ENCODE assay signal across 33 cellular contexts in genomic region chr13:72473321-72473720, GRCh38.
"Had no signal": no experiment of that assay in that cellular context is flagged by ENCODE, and none has a peak within 500 bp of the region (broad histone marks: within the 10 kb centered on the region; RNA-seq: fewer than 3 reads in every experiment).

No MANE protein-coding gene starts in this region.

- H3K27me3 Mint-ChIP-seq: activated CD4-positive, alpha-beta T cell treated with anti-CD3 and anti-CD28 coated beads, Interleukin-2, amount 10 ng/mL, durations not matched to agents 7 days and 5 days; activated CD8-positive, alpha-beta T cell treated with anti-CD3 and anti-CD28 coated beads for 36 hours; activated naive CD8-positive, alpha-beta T cell treated with anti-CD3 and anti-CD28 coated beads for 36 hours; activated T-helper 17 cell treated with anti-CD3 and anti-CD28 coated beads, Interleukin-2, amount 50 U/mL, for 72 hours had no signal

- H3K9me3 Mint-ChIP-seq: activated CD4-positive, alpha-beta T cell treated with anti-CD3 and anti-CD28 coated beads, Interleukin-2, amount 10 ng/mL, durations not matched to agents 7 days and 5 days; activated naive CD4-positive, alpha-beta T cell treated with anti-CD3 and anti-CD28 coated beads for 36 hours; activated naive CD8-positive, alpha-beta T cell treated with anti-CD3 and anti-CD28 coated beads for 36 hours; activated T-helper 1 cell treated with anti-CD3 and anti-CD28 coated beads, Interleukin-12 subunit alpha, Interleukin-12 subunit beta, Interleukin-2, Interleukin-4 antibody, amounts not matched to agents 30 ng/mL and 10 ng/mL and 1 ng/mL, durations not matched to agents 14 hours and 24 hours and 36 hours; activated T-helper 17 cell treated with anti-CD3 and anti-CD28 coated beads, Interleukin-2, amount 50 U/mL, for 72 hours; T-helper 1 cell treated with Interleukin-12 subunit alpha and Interleukin-12 subunit beta and Interleukin-4 antibody, amounts not matched to agents 30 μg/mL and 1 μg/mL, for 36 hours; T-helper 2 cell treated with Interferon-gamma antibody and Interleukin-4, amounts not matched to agents 5 μg/mL and 100 μg/mL, for 36 hours had no signal

- H3K4me1 Mint-ChIP-seq: activated CD4-positive, alpha-beta T cell treated with anti-CD3 and anti-CD28 coated beads for 36 hours; activated CD4-positive, alpha-beta T cell treated with anti-CD3 and anti-CD28 coated beads, Interleukin-2, amount 10 ng/mL, durations not matched to agents 7 days and 5 days; activated naive CD8-positive, alpha-beta T cell treated with anti-CD3 and anti-CD28 coated beads for 36 hours; activated T-helper 17 cell treated with anti-CD3 and anti-CD28 coated beads, Interleukin-2, amount 50 U/mL, for 72 hours had no signal

- DNase-seq: activated CD4-positive, alpha-beta T cell treated with anti-CD3 and anti-CD28 coated beads for 1 hour; activated CD4-positive, alpha-beta T cell treated with anti-CD3 and anti-CD28 coated beads for 36 hours; activated CD4-positive, alpha-beta T cell treated with anti-CD3 and anti-CD28 coated beads for 48 hours; activated CD4-positive, alpha-beta T cell treated with anti-CD3 and anti-CD28 coated beads, Interleukin-2, amount 10 ng/mL, durations not matched to agents 7 days and 5 days; activated CD4-positive, alpha-beta T cell treated with anti-CD3 and anti-CD28 coated beads, Interleukin-2, amount 50 U/mL, for 48 hours; activated CD4-positive, CD25-positive, alpha-beta regulatory T cell; activated CD8-positive, alpha-beta memory T cell treated with anti-CD3 and anti-CD28 coated beads, Interleukin-2, amount 50 U/mL, for 4 hours; activated CD8-positive, alpha-beta T cell treated with anti-CD3 and anti-CD28 coated beads for 36 hours; activated effector memory CD4-positive, alpha-beta T cell treated with anti-CD3 and anti-CD28 coated beads, Interleukin-2, amount 50 U/mL, for 16 hours; activated gamma-delta T cell treated with Interleukin-2 at 50 U/mL for 16 hours; activated naive CD4-positive, alpha-beta T cell; activated naive CD4-positive, alpha-beta T cell treated with anti-CD3 and anti-CD28 coated beads for 36 hours; activated naive CD4-positive, alpha-beta T cell treated with anti-CD3 and anti-CD28 coated beads, Interleukin-2, amount 50 U/mL, for 16 hours; activated naive CD8-positive, alpha-beta T cell treated with anti-CD3 and anti-CD28 coated beads for 36 hours; activated T-cell treated with anti-CD3 and anti-CD28 coated beads for 4 hours; activated T-cell treated with anti-CD3 and anti-CD28 coated beads, Interleukin-2, amount 50 U/mL, for 1 hour; activated T-cell treated with anti-CD3 and anti-CD28 coated beads, Interleukin-2, amount 50 U/mL, for 4 hours; activated T-cell treated with anti-CD3 and anti-CD28 coated beads, Interleukin-2, amount 50 U/mL, for 72 hours; adrenal gland; amniotic stem cell; aorta; body of pancreas; brain microvascular endothelial cell; central memory CD4-positive, alpha-beta T cell; T-helper 1 cell; T-helper 2 cell; T-helper 9 cell had no signal

- H3K36me3 Mint-ChIP-seq: activated naive CD8-positive, alpha-beta T cell treated with anti-CD3 and anti-CD28 coated beads for 36 hours had no signal

- H3K27ac Mint-ChIP-seq: activated CD4-positive, alpha-beta T cell treated with anti-CD3 and anti-CD28 coated beads for 36 hours; activated CD4-positive, alpha-beta T cell treated with anti-CD3 and anti-CD28 coated beads, Interleukin-2, amount 10 ng/mL, durations not matched to agents 7 days and 5 days; activated CD8-positive, alpha-beta T cell treated with anti-CD3 and anti-CD28 coated beads for 36 hours; activated naive CD4-positive, alpha-beta T cell treated with anti-CD3 and anti-CD28 coated beads for 36 hours; activated naive CD4-positive, alpha-beta T cell treated with anti-CD3 and anti-CD28 coated beads, Interleukin-2, amount 50 U/mL, for 72 hours; activated naive CD8-positive, alpha-beta T cell treated with anti-CD3 and anti-CD28 coated beads for 36 hours; activated T-cell treated with anti-CD3 and anti-CD28 coated beads, Interleukin-2, amount 50 U/mL, for 72 hours; activated T-helper 1 cell treated with anti-CD3 and anti-CD28 coated beads, Interleukin-12 subunit alpha, Interleukin-12 subunit beta, Interleukin-2, Interleukin-4 antibody, amounts not matched to agents 30 ng/mL and 10 ng/mL and 1 ng/mL, durations not matched to agents 14 hours and 24 hours and 36 hours; activated T-helper 17 cell treated with anti-CD3 and anti-CD28 coated beads, Interleukin-2, amount 50 U/mL, for 72 hours; T-helper 1 cell treated with Interleukin-12 subunit alpha and Interleukin-12 subunit beta and Interleukin-4 antibody, amounts not matched to agents 30 μg/mL and 1 μg/mL, for 36 hours; T-helper 2 cell treated with Interferon-gamma antibody and Interleukin-4, amounts not matched to agents 5 μg/mL and 100 μg/mL, for 36 hours had no signal

- ATAC-seq: activated CD4-positive, alpha-beta T cell treated with anti-CD3 and anti-CD28 coated beads for 36 hours; activated CD4-positive, CD25-positive, alpha-beta regulatory T cell treated with anti-CD3 and anti-CD28 coated beads, Interleukin-2, amount 50 U/mL, for 24 hours; activated CD8-positive, alpha-beta T cell treated with anti-CD3 and anti-CD28 coated beads for 36 hours; activated naive CD4-positive, alpha-beta T cell treated with anti-CD3 and anti-CD28 coated beads, Interleukin-2, amount 50 U/mL, for 72 hours; activated T-cell treated with anti-CD3 and anti-CD28 coated beads, Interleukin-2, amount 50 U/mL, for 4 hours; activated T-cell treated with anti-CD3 and anti-CD28 coated beads, Interleukin-2, amount 50 U/mL, for 72 hours; activated T-helper 17 cell treated with anti-CD3 and anti-CD28 coated beads, Interleukin-2, amount 50 U/mL, for 72 hours; body of pancreas had no signal

- H3K4me3 Mint-ChIP-seq: activated CD4-positive, alpha-beta T cell treated with anti-CD3 and anti-CD28 coated beads for 36 hours; activated CD4-positive, alpha-beta T cell treated with anti-CD3 and anti-CD28 coated beads, Interleukin-2, amount 10 ng/mL, durations not matched to agents 7 days and 5 days; activated CD8-positive, alpha-beta T cell treated with anti-CD3 and anti-CD28 coated beads for 36 hours; activated naive CD4-positive, alpha-beta T cell treated with anti-CD3 and anti-CD28 coated beads for 36 hours; activated naive CD8-positive, alpha-beta T cell treated with anti-CD3 and anti-CD28 coated beads for 36 hours; activated T-cell treated with anti-CD3 and anti-CD28 coated beads, Interleukin-2, amount 50 U/mL, for 4 hours; activated T-cell treated with anti-CD3 and anti-CD28 coated beads, Interleukin-2, amount 50 U/mL, for 72 hours; activated T-helper 1 cell treated with anti-CD3 and anti-CD28 coated beads, Interleukin-12 subunit alpha, Interleukin-12 subunit beta, Interleukin-2, Interleukin-4 antibody, amounts not matched to agents 30 ng/mL and 10 ng/mL and 1 ng/mL, durations not matched to agents 14 hours and 24 hours and 36 hours; activated T-helper 17 cell treated with anti-CD3 and anti-CD28 coated beads, Interleukin-2, amount 50 U/mL, for 72 hours; T-helper 1 cell treated with Interleukin-12 subunit alpha and Interleukin-12 subunit beta and Interleukin-4 antibody, amounts not matched to agents 30 μg/mL and 1 μg/mL, for 36 hours; T-helper 2 cell treated with Interferon-gamma antibody and Interleukin-4, amounts not matched to agents 5 μg/mL and 100 μg/mL, for 36 hours had no signal
